ENCODE assay signal across 19 cellular contexts in the genomic region with DNA sequence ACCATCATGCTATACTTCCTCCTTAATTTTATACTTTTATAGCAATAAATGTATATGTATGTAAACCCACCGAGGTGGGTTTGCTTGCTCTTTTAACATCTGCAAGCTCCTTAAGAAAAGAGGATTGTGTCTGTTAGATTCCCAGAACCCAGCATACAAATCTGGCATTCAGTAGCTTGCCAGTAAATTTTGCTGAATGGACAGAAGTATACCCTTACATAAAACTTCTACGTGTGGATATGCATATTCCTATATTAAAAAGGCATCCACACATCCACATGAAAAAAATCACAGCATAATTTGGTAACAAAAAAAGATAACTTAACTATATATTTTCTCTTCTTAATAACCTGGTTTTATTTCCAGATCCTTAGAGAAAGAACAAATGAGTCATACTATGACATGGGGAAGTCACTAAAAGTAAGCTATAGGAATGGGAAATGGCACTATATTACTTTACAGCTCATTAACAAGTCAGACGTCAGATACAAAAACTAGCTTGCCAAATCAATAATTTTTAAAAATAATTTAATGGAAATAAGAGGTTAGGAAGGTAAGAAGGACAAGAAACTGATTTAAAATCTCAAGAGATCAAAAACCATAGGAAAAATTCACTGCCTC.
"Had no signal": no experiment of that assay in that cellular context is flagged by ENCODE, and none has a peak within 500 bp of the region (broad histone marks: within the 10 kb centered on the region; RNA-seq: fewer than 3 reads in every experiment).

No MANE protein-coding gene starts in this region.

- H3K27me3 ChIP-seq: adrenal gland, sigmoid colon, stomach had no signal

- H3K4me1 ChIP-seq: adrenal gland, prostate gland, sigmoid colon had no signal

- H3K9me3 ChIP-seq: adrenal gland, prostate gland, sigmoid colon, stomach, thoracic aorta had no signal

- DNase-seq: activated CD4-positive, alpha-beta memory T cell treated with anti-CD3 and anti-CD28 coated beads for 36 hours; activated CD4-positive, alpha-beta T cell treated with anti-CD3 and anti-CD28 coated beads for 36 hours; activated naive CD4-positive, alpha-beta T cell treated with anti-CD3 and anti-CD28 coated beads, Interleukin-2, amount 10 ng/mL, durations not matched to agents 7 days and 5 days; activated T-cell treated with anti-CD3 and anti-CD28 coated beads, Interleukin-2, amount 50 U/mL, for 24 hours; adrenal gland; effector CD8-positive, alpha-beta T cell; immature natural killer cell; left cardiac atrium; midbrain; sigmoid colon; stimulated activated CD4-positive, alpha-beta T cell treated with anti-CD3 and anti-CD28 coated beads, Interleukin-12 subunit alpha, Interleukin-12 subunit beta, amount 100 ng/mL, for 4 hours; stimulated activated CD4-positive, alpha-beta T cell treated with anti-CD3 and anti-CD28 coated beads, Interleukin-2, amount 100 ng/mL, for 24 hours; stomach; T-helper 1 cell; T1000 had no signal

- ATAC-seq: activated CD4-positive, alpha-beta T cell treated with anti-CD3 and anti-CD28 coated beads for 36 hours; left cardiac atrium had no signal

- H3K4me3 ChIP-seq: adrenal gland, coronary artery, lung, prostate gland, sigmoid colon, stomach, thoracic aorta had no signal

- H3K36me3 ChIP-seq: adrenal gland, prostate gland, thoracic aorta had no signal
